Comparison of ENCODE assay signal across 11 cellular contexts in genomic region chr2:147492471-147492870, GRCh38.
"Had no signal": no experiment of that assay in that cellular context is flagged by ENCODE, and none has a peak within 500 bp of the region (broad histone marks: within the 10 kb centered on the region; RNA-seq: fewer than 3 reads in every experiment).

No MANE protein-coding gene starts in this region.

- H3K4me3 Mint-ChIP-seq: GM23338, H9, HFFc6 had no signal

- ATAC-seq: GM23338, HCT116 had no signal

- H3K36me3 ChIP-seq: HAP-1 had no signal

- H3K9ac ChIP-seq: GM23248 had no signal

- H3K4me2 ChIP-seq: GM23338 had no signal

- H3K27ac Mint-ChIP-seq: GM23338, H9, HFFc6 had no signal

- DNase-seq: GM23248, GOT3, H7, H9, HCEC 1CT, HFFc6 had no signal

- H3K9me3 Mint-ChIP-seq: GM23338, H9 had no signal

- H2AFZ ChIP-seq: GM23248, GM23338 had no signal

- FAIRE-seq: H1, H54 had no signal

- H3K4me3 ChIP-seq: GM23248, GM23338, HAP-1 had no signal

- H3K27ac ChIP-seq: GM23248 had no signal
